Comparison of ENCODE assay signal across 16 cellular contexts in genomic region chr4:145852256-145852839, GRCh38.
DNase-seq lines count a peak whose midpoint lies in the region; ATAC-seq and TF ChIP-seq lines count a peak whose summit lies in the region.
"Had no signal": no experiment of that assay in that cellular context is flagged by ENCODE, and none has a peak within 500 bp of the region (broad histone marks: within the 10 kb centered on the region; RNA-seq: fewer than 3 reads in every experiment).

No MANE protein-coding gene starts in this region.

- H3K9ac ChIP-seq in adipocyte (ENCODE audit: low read length) = no peak overlapping the region

- H3K27me3 Mint-ChIP-seq in activated CD4-positive, alpha-beta T cell treated with anti-CD3 and anti-CD28 coated beads, Interleukin-2, amount 10 ng/mL, durations not matched to agents 24 days and 14 days = no peaks in the 10 kb centered on the region

- peak overlapping the region; percentile 11 for H3K27ac Mint-ChIP-seq in activated CD4-positive, alpha-beta T cell treated with anti-CD3 and anti-CD28 coated beads, Interleukin-2, amount 10 ng/mL, durations not matched to agents 24 days and 14 days
- peak overlapping the region; percentile 58 for H3K27ac Mint-ChIP-seq in stimulated activated effector memory CD8-positive, alpha-beta T cell treated with anti-CD3 and anti-CD28 coated beads, Interleukin-12 subunit alpha, Interleukin-12 subunit beta, amount 100 ng/mL, for 72 hours
- H3K27ac Mint-ChIP-seq: natural killer cell had no signal

- ATAC-seq in left cardiac atrium = peak; percentile 42 to 67
- ATAC-seq in stimulated activated effector memory CD8-positive, alpha-beta T cell treated with anti-CD3 and anti-CD28 coated beads, Interleukin-12 subunit alpha, Interleukin-12 subunit beta, amount 100 ng/mL, for 72 hours = no peak
- ATAC-seq: lower lobe of right lung, natural killer cell had no signal

- H3K9me3 ChIP-seq in adipocyte (ENCODE audit: control insufficient read depth, low read length) = no peaks in the 10 kb centered on the region
- no peaks in the 10 kb centered on the region for H3K9me3 ChIP-seq in BE2C
- H3K9me3 ChIP-seq: lower lobe of right lung had no signal

- H3K36me3 Mint-ChIP-seq in activated CD4-positive, alpha-beta T cell treated with anti-CD3 and anti-CD28 coated beads, Interleukin-2, amount 10 ng/mL, durations not matched to agents 24 days and 14 days (ENCODE audit: low read depth) = peaks cover 43% of the 10 kb centered on the region
- peaks cover 36% of the 10 kb centered on the region for H3K36me3 Mint-ChIP-seq in stimulated activated effector memory CD8-positive, alpha-beta T cell treated with anti-CD3 and anti-CD28 coated beads, Interleukin-12 subunit alpha, Interleukin-12 subunit beta, amount 100 ng/mL, for 72 hours
- H3K36me3 Mint-ChIP-seq: natural killer cell had no signal

- no peak for TF ChIP-seq POLR2A in erythroblast (IDR thresholded peaks at IDR 0.05; ENCODE audit: low read length)

- H3K9me3 Mint-ChIP-seq in activated CD4-positive, alpha-beta T cell treated with anti-CD3 and anti-CD28 coated beads, Interleukin-2, amount 10 ng/mL, durations not matched to agents 24 days and 14 days = no peaks in the 10 kb centered on the region
- H3K9me3 Mint-ChIP-seq in stimulated activated effector memory CD8-positive, alpha-beta T cell treated with anti-CD3 and anti-CD28 coated beads, Interleukin-12 subunit alpha, Interleukin-12 subunit beta, amount 100 ng/mL, for 72 hours = no peaks in the 10 kb centered on the region
- H3K9me3 Mint-ChIP-seq: natural killer cell had no signal

- in situ Hi-C loops in GM13976 (cut with MboI; ENCODE audit: low sequenced_read_pairs, unreplicated experiment) = no loop called here

- no peaks in the 10 kb centered on the region for H3K36me3 ChIP-seq in adipocyte (ENCODE audit: control insufficient read depth, insufficient read depth, low read length, severe bottlenecking)
- peaks cover 4% of the 10 kb centered on the region for H3K36me3 ChIP-seq in BE2C

- DNase-seq in activated CD4-positive, alpha-beta T cell treated with anti-CD3 and anti-CD28 coated beads, Interleukin-2, amount 10 ng/mL, durations not matched to agents 24 days and 14 days = no peak
- no peak for DNase-seq in activated CD4-positive, alpha-beta T cell treated with anti-CD3 and anti-CD28 coated beads, Interleukin-2, amount 50 U/mL, for 4 hours
- DNase-seq in adipocyte (ENCODE audit: low read depth) (peak; percentile 80), left cardiac atrium (no peak), GM13976 (ENCODE audit: low spot score) (no peak), BE2C (no peak), erythroblast (lab: John Stamatoyannopoulos, UW) (no peak)
- no peak for DNase-seq in stimulated activated effector memory CD8-positive, alpha-beta T cell treated with anti-CD3 and anti-CD28 coated beads, Interleukin-12 subunit alpha, Interleukin-12 subunit beta, amount 100 ng/mL, for 72 hours (ENCODE audit: low spot score in 2 of 2)
- DNase-seq: activated CD4-positive, alpha-beta T cell treated with anti-CD3 and anti-CD28 coated beads for 4 hours; activated naive CD4-positive, alpha-beta T cell; H7; lower lobe of right lung; natural killer cell; posterior cingulate gyrus; small intestine; stimulated activated CD4-positive, alpha-beta T cell treated with anti-CD3 and anti-CD28 coated beads, Interleukin-4, amount 100 ng/mL, for 1 hour had no signal

- peaks cover 13% of the 10 kb centered on the region for H3K4me1 Mint-ChIP-seq in activated CD4-positive, alpha-beta T cell treated with anti-CD3 and anti-CD28 coated beads, Interleukin-2, amount 10 ng/mL, durations not matched to agents 24 days and 14 days
- no peaks in the 10 kb centered on the region for H3K4me1 Mint-ChIP-seq in stimulated activated effector memory CD8-positive, alpha-beta T cell treated with anti-CD3 and anti-CD28 coated beads, Interleukin-12 subunit alpha, Interleukin-12 subunit beta, amount 100 ng/mL, for 72 hours

- TF ChIP-seq CTCF in GM13976 (IDR thresholded peaks at IDR 0.05; ENCODE audit: borderline replicate concordance, control extremely low read depth, extremely low read depth, insufficient read depth, missing control alignments) (no peak), BE2C (IDR thresholded peaks at IDR 0.05; ENCODE audit: low read depth, low read length) (no peak)

- no peaks in the 10 kb centered on the region for H3K27me3 ChIP-seq in adipocyte (replicated peaks; ENCODE audit: control insufficient read depth, insufficient read depth, low read length)
- H3K27me3 ChIP-seq in BE2C = no peaks in the 10 kb centered on the region

- peaks cover 19% of the 10 kb centered on the region for H3K4me1 ChIP-seq in adipocyte (ENCODE audit: control insufficient read depth, insufficient read depth, low read length)
- peaks cover 8% of the 10 kb centered on the region for H3K4me1 ChIP-seq in BE2C

- intact Hi-C loops in activated CD4-positive, alpha-beta T cell treated with anti-CD3 and anti-CD28 coated beads, Interleukin-2, amount 10 ng/mL, durations not matched to agents 24 days and 14 days (cut with micrococcal nuclease) = no loop called here
- intact Hi-C loops in left cardiac atrium (cut with DNase I) = no loop called here

- H3K4me3 ChIP-seq in adipocyte (ENCODE audit: low read length) (no peak overlapping the region), BE2C (ENCODE audit: low read depth, low read length) (no peak overlapping the region)
- H3K4me3 ChIP-seq: lower lobe of right lung had no signal

- H3K4me3 Mint-ChIP-seq in activated CD4-positive, alpha-beta T cell treated with anti-CD3 and anti-CD28 coated beads, Interleukin-2, amount 10 ng/mL, durations not matched to agents 24 days and 14 days = no peak overlapping the region
- H3K4me3 Mint-ChIP-seq in stimulated activated effector memory CD8-positive, alpha-beta T cell treated with anti-CD3 and anti-CD28 coated beads, Interleukin-12 subunit alpha, Interleukin-12 subunit beta, amount 100 ng/mL, for 72 hours = no peak overlapping the region
- H3K4me3 Mint-ChIP-seq: natural killer cell had no signal
